Comparison of ENCODE assay signal across 8 cellular contexts in the genomic region with DNA sequence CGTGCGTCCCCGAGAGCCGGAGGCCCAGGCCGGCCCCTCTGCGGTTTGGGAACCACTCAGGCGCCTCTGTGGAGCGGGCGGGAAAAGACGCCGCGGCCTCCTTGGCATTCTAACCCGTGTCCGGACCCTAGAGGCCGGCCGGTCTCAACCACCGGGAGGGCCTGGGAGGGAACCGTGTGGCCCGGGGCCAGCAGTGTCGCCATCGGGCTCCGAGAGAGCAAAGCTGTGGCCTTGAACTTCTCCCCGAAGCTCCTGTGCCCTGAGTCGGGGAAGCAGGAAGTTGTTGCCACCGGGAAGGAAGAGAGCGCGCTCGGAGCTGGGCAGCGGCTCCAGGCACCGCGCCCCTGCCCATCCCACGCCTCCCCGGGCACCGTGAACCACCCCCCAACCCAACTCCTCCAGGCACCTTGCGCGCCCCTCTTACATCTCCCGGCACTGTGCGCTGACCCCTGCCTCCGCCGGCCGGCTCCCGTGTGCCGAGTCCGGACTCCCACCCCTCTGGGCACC.
DNase-seq lines count a peak whose midpoint lies in the region; ATAC-seq and TF ChIP-seq lines count a peak whose summit lies in the region.

No MANE protein-coding gene starts in this region.

- H3K36me3 Mint-ChIP-seq in CD14-positive monocyte = peaks cover 7 to 10% of the 10 kb centered on the region in 2 donors
- peaks cover 4% of the 10 kb centered on the region for H3K36me3 Mint-ChIP-seq in activated CD4-positive, alpha-beta T cell treated with anti-CD3 and anti-CD28 coated beads, Interleukin-2, amount 10 ng/mL, durations not matched to agents 24 days and 14 days (ENCODE audit: low read depth)

- TF ChIP-seq CTCF in CD14-positive monocyte (IDR thresholded peaks at IDR 0.05) = no peak
- no peak for TF ChIP-seq CTCF in HFF-Myc (IDR thresholded peaks at IDR 0.05; ENCODE audit: low read depth, low read length, missing control alignments)
- no peak for TF ChIP-seq CTCF in fibroblast of pulmonary artery (IDR thresholded peaks at IDR 0.05; ENCODE audit: low read length, missing control alignments)
- no peak for TF ChIP-seq CTCF in ovary (IDR thresholded peaks at IDR 0.05)

- no peaks in the 10 kb centered on the region for H3K36me3 ChIP-seq in ovary

- no peak for TF ChIP-seq EP300 in ovary (IDR thresholded peaks at IDR 0.05)

- H3K27me3 Mint-ChIP-seq in CD14-positive monocyte (ENCODE audit: low read depth in 3 of 3) = no peaks in the 10 kb centered on the region
- no peaks in the 10 kb centered on the region for H3K27me3 Mint-ChIP-seq in activated CD4-positive, alpha-beta T cell treated with anti-CD3 and anti-CD28 coated beads, Interleukin-2, amount 10 ng/mL, durations not matched to agents 24 days and 14 days

- WGBS in ovary, 3 donors = 0 to 1% (median 0%) methylated on average over 32 to 44 of the region's 44 CpGs

- no peaks in the 10 kb centered on the region for H3K9me3 ChIP-seq in ovary

- H3K4me3 ChIP-seq in HFF-Myc (replicated peaks; ENCODE audit: low read depth, low read length) (peak overlapping the region; percentile 56), fibroblast of pulmonary artery (replicated peaks; ENCODE audit: low read depth, low read length) (peak overlapping the region; percentile 67), ovary (peak overlapping the region; percentile 85)

- peak overlapping the region; percentile 89 to 91 for H3K4me3 Mint-ChIP-seq in CD14-positive monocyte
- H3K4me3 Mint-ChIP-seq in activated CD4-positive, alpha-beta T cell treated with anti-CD3 and anti-CD28 coated beads, Interleukin-2, amount 10 ng/mL, durations not matched to agents 24 days and 14 days = peak overlapping the region; percentile 84

- peaks cover 66% of the 10 kb centered on the region for H3K4me1 Mint-ChIP-seq in CD14-positive monocyte
- peaks cover 25% of the 10 kb centered on the region for H3K4me1 Mint-ChIP-seq in activated CD4-positive, alpha-beta T cell treated with anti-CD3 and anti-CD28 coated beads, Interleukin-2, amount 10 ng/mL, durations not matched to agents 24 days and 14 days

- H3K9me3 Mint-ChIP-seq in CD14-positive monocyte = no peaks in the 10 kb centered on the region
- H3K9me3 Mint-ChIP-seq in activated CD4-positive, alpha-beta T cell treated with anti-CD3 and anti-CD28 coated beads, Interleukin-2, amount 10 ng/mL, durations not matched to agents 24 days and 14 days = no peaks in the 10 kb centered on the region

- intact Hi-C loops in CD14-positive monocyte (cut with micrococcal nuclease) (loop anchor here (5.0 kb wide), 3 partner anchors 33 to 73 kb away; no protein-coding TSS in a partner anchor), ovary (cut with DNase I) (loop anchor here in 3 of 4 donors (2.0 to 10.0 kb wide), 3 partner anchors 55 to 58 kb away; no protein-coding TSS in a partner anchor)
- intact Hi-C loops in activated CD4-positive, alpha-beta T cell treated with anti-CD3 and anti-CD28 coated beads, Interleukin-2, amount 10 ng/mL, durations not matched to agents 24 days and 14 days (cut with micrococcal nuclease) = loop anchor here (2.0 kb wide), 1 partner anchor 15 kb away; no protein-coding TSS in a partner anchor

- peak overlapping the region; percentile 99 to 100 for H3K27ac ChIP-seq in ovary

- TF ChIP-seq POLR2A in ovary (IDR thresholded peaks at IDR 0.05) = no peak

- H3K27me3 ChIP-seq in ovary = no peaks in the 10 kb centered on the region

- ATAC-seq in GM18519 (IDR thresholded peaks at IDR 0.05; ENCODE audit: low FRiP score, unreplicated experiment) (no peak), HG03139 (IDR thresholded peaks at IDR 0.05; ENCODE audit: unreplicated experiment) (no peak)

- DNase-seq in CD14-positive monocyte (ENCODE audit: low spot score) = no peak
- DNase-seq in HFF-Myc (ENCODE audit: extremely low read depth, low read depth) = no peak
- peak; percentile 78 for DNase-seq in activated CD4-positive, alpha-beta T cell treated with anti-CD3 and anti-CD28 coated beads, Interleukin-2, amount 10 ng/mL, durations not matched to agents 24 days and 14 days
- peak; percentile 62 for DNase-seq in fibroblast of pulmonary artery (ENCODE audit: low read depth)
- peak in 4 of 5 donors; percentile 85 to 92 (median 92) for DNase-seq in ovary
- DNase-seq in NCI-H2081 (lab: John Stamatoyannopoulos, UW) = no peak

- H3K4me1 ChIP-seq in ovary (ENCODE audit: insufficient read depth) = peaks cover 3% of the 10 kb centered on the region

- peak overlapping the region; percentile 90 to 97 (median 94) for H3K27ac Mint-ChIP-seq in CD14-positive monocyte
- H3K27ac Mint-ChIP-seq in activated CD4-positive, alpha-beta T cell treated with anti-CD3 and anti-CD28 coated beads, Interleukin-2, amount 10 ng/mL, durations not matched to agents 24 days and 14 days = peak overlapping the region; percentile 87

Comparison
In these comparisons a context has a peak if more than half of its experiments do, and no peak if none do; other contexts are left out.
1. DNase-seq: peak in activated CD4-positive, alpha-beta T cell treated with anti-CD3 and anti-CD28 coated beads, Interleukin-2, amount 10 ng/mL, durations not matched to agents 24 days and 14 days (single experiment), fibroblast of pulmonary artery (single experiment) and ovary (4 of 5); none in CD14-positive monocyte (single experiment), HFF-Myc (single experiment) and NCI-H2081 (0 of 2).
2. Peak in every context shown above with its lines, with median percentiles within 50 percentile points of each other: H3K4me3 ChIP-seq.